In genomic region chr5:160008529-160008876, GRCh38 we compare ENCODE assay signal across 1 cellular context.
TF ChIP-seq lines count a peak whose summit lies in the region.

No MANE protein-coding gene starts in this region.

TF ChIP-seq in GM12878, 131 proteins besides CTCF, POLR2A, EP300 and RAD21:
- TF ChIP-seq MLLT1 (IDR thresholded peaks at IDR 0.05): peak; percentile 53
